ENCODE assay signal across 12 cellular contexts in genomic region chr9:84500218-84500617, GRCh38.
DNase-seq lines count a peak whose midpoint lies in the region; ATAC-seq and TF ChIP-seq lines count a peak whose summit lies in the region.
"Had no signal": no experiment of that assay in that cellular context is flagged by ENCODE, and none has a peak within 500 bp of the region (broad histone marks: within the 10 kb centered on the region; RNA-seq: fewer than 3 reads in every experiment).

No MANE protein-coding gene starts in this region.

- no peaks in the 10 kb centered on the region for H3K9me3 ChIP-seq in aorta (ENCODE audit: control insufficient read depth, low read length)

- peak; percentile 99 for ATAC-seq in GM18909 (IDR thresholded peaks at IDR 0.05; ENCODE audit: poor library complexity, unreplicated experiment)
- peak; percentile 93 for ATAC-seq in GM21576 (IDR thresholded peaks at IDR 0.05; ENCODE audit: unreplicated experiment)
- ATAC-seq in HG03097 (IDR thresholded peaks at IDR 0.05; ENCODE audit: low FRiP score, unreplicated experiment): peak; percentile 97
- no peak for ATAC-seq in aorta (ENCODE audit: low FRiP score)
- ATAC-seq: left colon had no signal

- H3K27me3 Mint-ChIP-seq in nephron (ENCODE audit: low read depth): no peaks in the 10 kb centered on the region

- H3K27ac Mint-ChIP-seq in nephron: peak overlapping the region; percentile 72 to 83 (median 76)

- no peaks in the 10 kb centered on the region for H3K4me1 ChIP-seq in aorta (ENCODE audit: control insufficient read depth in 1 of 2, insufficient read depth in 2 of 2, low read length in 2 of 2)

- peaks cover 29% of the 10 kb centered on the region for H3K4me1 Mint-ChIP-seq in nephron

- no peaks in the 10 kb centered on the region for H3K36me3 ChIP-seq in aorta (ENCODE audit: control insufficient read depth in 1 of 2, insufficient read depth in 2 of 2, low read length in 1 of 2)

- DNase-seq in aorta (no peak), HCEC 1CT (no peak), RKO (ENCODE audit: low spot score) (no peak)
- DNase-seq: dorsolateral prefrontal cortex, foreskin melanocyte, left colon, NCI-H1092 treated with DMSO at 0.1 percent for 48 hours, Right ventricle myocardium superior had no signal

- no peak overlapping the region for H3K27ac ChIP-seq in aorta (ENCODE audit: low read depth in 1 of 2, low read length in 2 of 2)
- H3K27ac ChIP-seq: dorsolateral prefrontal cortex had no signal

- TF ChIP-seq CTCF in nephron (IDR thresholded peaks at IDR 0.05; ENCODE audit: unreplicated experiment in 3 of 3): no peak

- intact Hi-C loops in aorta (cut with DNase I): no loop called here

- peaks cover 8% of the 10 kb centered on the region for H3K9me3 Mint-ChIP-seq in nephron

- H3K36me3 Mint-ChIP-seq in nephron (ENCODE audit: low read depth): no peaks in the 10 kb centered on the region

- H3K27me3 ChIP-seq in aorta (ENCODE audit: control insufficient read depth in 1 of 2, insufficient read depth in 2 of 2, low read length in 1 of 2): no peaks in the 10 kb centered on the region

- no peak overlapping the region for H3K4me3 Mint-ChIP-seq in nephron

- H3K4me3 ChIP-seq in aorta (ENCODE audit: low read length in 2 of 2): no peak overlapping the region
- H3K4me3 ChIP-seq: dorsolateral prefrontal cortex had no signal
